ENCODE assay signal across 8 cellular contexts in the genomic region with DNA sequence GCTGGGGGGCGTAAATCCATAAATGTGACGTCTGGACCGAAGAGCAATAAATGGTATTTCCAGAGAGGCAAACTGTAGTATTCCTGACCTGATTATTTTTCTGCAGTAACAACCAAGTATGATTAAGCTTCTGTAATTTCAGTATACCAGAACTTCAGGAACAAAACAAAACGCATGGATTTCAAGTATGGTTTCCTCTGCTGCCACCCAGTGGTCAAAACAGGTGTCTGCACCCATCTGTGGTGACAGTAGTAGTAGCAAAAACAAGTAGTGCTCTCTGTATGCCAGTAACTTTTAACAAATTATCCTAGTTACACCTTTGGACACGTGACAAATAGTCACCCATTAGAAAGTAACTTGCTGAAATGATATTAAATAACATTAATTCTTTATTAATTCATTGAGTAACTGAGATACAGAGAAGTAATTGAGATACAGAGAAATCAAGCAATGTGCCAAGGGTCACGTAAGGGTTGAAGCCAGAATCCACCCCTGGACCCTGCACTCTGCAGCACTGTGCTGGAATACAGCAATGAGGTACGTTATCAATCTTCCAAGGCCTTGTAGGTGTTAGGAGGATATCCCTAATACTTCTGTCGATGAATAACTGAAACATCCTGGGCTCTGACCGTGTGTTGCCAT. TPM values are rescaled to one million over a fixed set of nuclear protein-coding genes. Genes with fewer than 3 reads are reported as not detected.
A peak's percentile ranks its signal among the peaks of the same experiment; 100 is the strongest.
DNase-seq lines count a peak whose midpoint lies in the region; ATAC-seq, FAIRE-seq and TF ChIP-seq lines count a peak whose summit lies in the region.

No MANE protein-coding gene starts in this region.

- in situ Hi-C loops in ACHN (cut with HindIII; ENCODE audit: low pct_ligation_motif_present, low pct_unique_long_range_greater_than_20kb, low sequenced_read_pairs): no loop called here

- DNase-seq in ACHN: peak; percentile 61
- DNase-seq in GM18507 (ENCODE audit: extremely low spot score, insufficient read length, low read depth): peak; percentile 11
- peak; percentile 66 for DNase-seq in NOMO-1 treated with DMSO at 0.1 percent for 48 hours (lab: John Stamatoyannopoulos, UW; ENCODE audit: unreplicated experiment)
- DNase-seq in activated CD8-positive, alpha-beta memory T cell treated with anti-CD3 and anti-CD28 coated beads, Interleukin-2, amount 50 U/mL, for 48 hours: peak; percentile 74
- peak; percentile 67 to 84 for DNase-seq in erythroblast (lab: John Stamatoyannopoulos, UW)
- peak; percentile 34 to 79 (median 62) for DNase-seq in naive thymus-derived CD8-positive, alpha-beta T cell
- DNase-seq in stimulated activated naive B cell treated with anti-CD40 and anti-IgM and Interleukin-4, amounts not matched to agents 10 μg/mL and 1 μg/mL and 100 μg/mL, for 72 hours: peak; percentile 27

- FAIRE-seq in GM18507 (lab: Jason Lieb, UNC): peak; percentile 80

- peak overlapping the region in 1 of 10 donors; percentile 29 for H3K27ac Mint-ChIP-seq in naive thymus-derived CD8-positive, alpha-beta T cell
- H3K27ac Mint-ChIP-seq in stimulated activated naive B cell treated with anti-CD40 and anti-IgM and Interleukin-4, amounts not matched to agents 10 μg/mL and 1 μg/mL and 100 μg/mL, for 72 hours: no peak overlapping the region

- H3K36me3 Mint-ChIP-seq in naive thymus-derived CD8-positive, alpha-beta T cell: no peaks in the 10 kb centered on the region
- H3K36me3 Mint-ChIP-seq in stimulated activated naive B cell treated with anti-CD40 and anti-IgM and Interleukin-4, amounts not matched to agents 10 μg/mL and 1 μg/mL and 100 μg/mL, for 72 hours: no peaks in the 10 kb centered on the region

- ATAC-seq in HG03520 (IDR thresholded peaks at IDR 0.05; ENCODE audit: unreplicated experiment): peak; percentile 77
- ATAC-seq in naive thymus-derived CD8-positive, alpha-beta T cell: peak; percentile 78 to 81
- ATAC-seq in stimulated activated naive B cell treated with anti-CD40 and anti-IgM and Interleukin-4, amounts not matched to agents 10 μg/mL and 1 μg/mL and 100 μg/mL, for 72 hours (replicated peaks): peak; percentile 73 to 75

- POLR2A ChIA-PET in naive thymus-derived CD8-positive, alpha-beta T cell (lab: Charles Lee): interaction anchor here (1.0 kb wide), 1 partner anchor 9 kb away, joined by 3 read pairs; a partner anchor contains a TSS

- peaks cover 4 to 11% (median 8%) of the 10 kb centered on the region in 5 donors for H3K27me3 Mint-ChIP-seq in naive thymus-derived CD8-positive, alpha-beta T cell
- H3K27me3 Mint-ChIP-seq in stimulated activated naive B cell treated with anti-CD40 and anti-IgM and Interleukin-4, amounts not matched to agents 10 μg/mL and 1 μg/mL and 100 μg/mL, for 72 hours: peaks cover 20 to 29% of the 10 kb centered on the region in 2 donors

- H3K4me3 Mint-ChIP-seq in naive thymus-derived CD8-positive, alpha-beta T cell: peak overlapping the region in 1 of 10 donors; percentile 33
- no peak overlapping the region for H3K4me3 Mint-ChIP-seq in stimulated activated naive B cell treated with anti-CD40 and anti-IgM and Interleukin-4, amounts not matched to agents 10 μg/mL and 1 μg/mL and 100 μg/mL, for 72 hours

- H3K4me1 Mint-ChIP-seq in naive thymus-derived CD8-positive, alpha-beta T cell: peaks cover 5 to 13% (median 8%) of the 10 kb centered on the region in 4 donors
- H3K4me1 Mint-ChIP-seq in stimulated activated naive B cell treated with anti-CD40 and anti-IgM and Interleukin-4, amounts not matched to agents 10 μg/mL and 1 μg/mL and 100 μg/mL, for 72 hours: peaks cover 5 to 9% of the 10 kb centered on the region in 2 donors

- no peaks in the 10 kb centered on the region for H3K9me3 Mint-ChIP-seq in naive thymus-derived CD8-positive, alpha-beta T cell
- no peaks in the 10 kb centered on the region for H3K9me3 Mint-ChIP-seq in stimulated activated naive B cell treated with anti-CD40 and anti-IgM and Interleukin-4, amounts not matched to agents 10 μg/mL and 1 μg/mL and 100 μg/mL, for 72 hours

- no peak for TF ChIP-seq POLR2A in erythroblast (IDR thresholded peaks at IDR 0.05; ENCODE audit: low read length)

RNA-seq across cellular contexts. Expression of a gene that starts 7.9 kb away (rescaled TPM):
- total RNA-seq in naive thymus-derived CD8-positive, alpha-beta T cell: not detected
- not detected for polyA plus RNA-seq in naive thymus-derived CD8-positive, alpha-beta T cell

RNA-seq across cellular contexts. Expression of a gene that starts 9.8 kb away (rescaled TPM):
- total RNA-seq in naive thymus-derived CD8-positive, alpha-beta T cell: 10 to 100 TPM; 38.0 to 39.0 TPM
- polyA plus RNA-seq in naive thymus-derived CD8-positive, alpha-beta T cell: 10 to 100 TPM; 55.7 to 89.3 (median 69.7) TPM

RNA-seq across cellular contexts. Expression of a gene that starts 16.0 kb away (rescaled TPM):
- not detected for total RNA-seq in naive thymus-derived CD8-positive, alpha-beta T cell
- not detected for polyA plus RNA-seq in naive thymus-derived CD8-positive, alpha-beta T cell

RNA-seq across cellular contexts. Expression of a gene that starts 50.1 kb away (rescaled TPM):
- not detected for total RNA-seq in naive thymus-derived CD8-positive, alpha-beta T cell
- not detected for polyA plus RNA-seq in naive thymus-derived CD8-positive, alpha-beta T cell

RNA-seq across cellular contexts. Expression of a gene that starts 54.8 kb away (rescaled TPM):
- total RNA-seq in naive thymus-derived CD8-positive, alpha-beta T cell: 1 to 10 TPM; 1.1 to 1.3 TPM
- polyA plus RNA-seq in naive thymus-derived CD8-positive, alpha-beta T cell: under 1 TPM in 1 of 3 donors, not detected in 2; 0.13 TPM

Comparison
In these comparisons a context has a peak if more than half of its experiments do, and no peak if none do; other contexts are left out.
1. Peak in every context shown above with its lines: DNase-seq and ATAC-seq.
2. DNase-seq: peak in every context shown above with its lines; median percentile 76 in erythroblast; 74 in activated CD8-positive, alpha-beta memory T cell treated with anti-CD3 and anti-CD28 coated beads, Interleukin-2, amount 50 U/mL, for 48 hours; 66 in NOMO-1 treated with DMSO at 0.1 percent for 48 hours; 62 in naive thymus-derived CD8-positive, alpha-beta T cell; 61 in ACHN; 27 in stimulated activated naive B cell treated with anti-CD40 and anti-IgM and Interleukin-4, amounts not matched to agents 10 μg/mL and 1 μg/mL and 100 μg/mL, for 72 hours; 11 in GM18507.